ENCODE assay signal across 22 cellular contexts in genomic region chr16:85363881-85364280, GRCh38.
DNase-seq lines count a peak whose midpoint lies in the region; ATAC-seq and TF ChIP-seq lines count a peak whose summit lies in the region.
"Had no signal": no experiment of that assay in that cellular context is flagged by ENCODE, and none has a peak within 500 bp of the region (broad histone marks: within the 10 kb centered on the region; RNA-seq: fewer than 3 reads in every experiment).

No MANE protein-coding gene starts in this region.

- peak overlapping the region; percentile 95 for H3K27ac ChIP-seq in RWPE1
- H3K27ac ChIP-seq: coronary artery, HL-60, pancreas had no signal

- CTCF ChIA-PET in RWPE1 (lab: Yijun Ruan, JAX), result no interaction called here

- H3K27me3 Mint-ChIP-seq in osteocyte (ENCODE audit: unreplicated experiment), result no peaks in the 10 kb centered on the region
- no peaks in the 10 kb centered on the region for H3K27me3 Mint-ChIP-seq in activated T-helper 2 cell treated with anti-CD3 and anti-CD28 coated beads, Interferon-gamma antibody, Interleukin-2, Interleukin-4, amounts not matched to agents 10 μg/mL and 5 μg/mL and 100 μg/mL, durations not matched to agents 14 hours and 24 hours and 36 hours (ENCODE audit: low read depth)

- no peaks in the 10 kb centered on the region for H3K36me3 Mint-ChIP-seq in osteocyte (ENCODE audit: unreplicated experiment)
- no peaks in the 10 kb centered on the region for H3K36me3 Mint-ChIP-seq in activated T-helper 2 cell treated with anti-CD3 and anti-CD28 coated beads, Interferon-gamma antibody, Interleukin-2, Interleukin-4, amounts not matched to agents 10 μg/mL and 5 μg/mL and 100 μg/mL, durations not matched to agents 14 hours and 24 hours and 36 hours (ENCODE audit: low read depth)

- ATAC-seq in GM19328 (IDR thresholded peaks at IDR 0.05; ENCODE audit: unreplicated experiment), result no peak
- ATAC-seq: activated CD4-positive, CD25-positive, alpha-beta regulatory T cell treated with anti-CD3 and anti-CD28 coated beads, Interleukin-2, amount 50 U/mL, for 24 hours; GM23338; left ventricle myocardium superior; pancreas had no signal

- peak; percentile 71 for DNase-seq in AG08396 (ENCODE audit: low spot score)
- no peak for DNase-seq in RWPE1 (ENCODE audit: low spot score)
- peak; percentile 75 for DNase-seq in epidermal melanocyte (ENCODE audit: insufficient read length, low spot score)
- DNase-seq in osteocyte (ENCODE audit: extremely low spot score, unreplicated experiment), result no peak
- DNase-seq in SW480 (ENCODE audit: low spot score), result no peak
- DNase-seq in NCI-H1092 (lab: John Stamatoyannopoulos, UW), result no peak
- DNase-seq in activated T-helper 2 cell treated with anti-CD3 and anti-CD28 coated beads, Interferon-gamma antibody, Interleukin-2, Interleukin-4, amounts not matched to agents 10 μg/mL and 5 μg/mL and 100 μg/mL, durations not matched to agents 14 hours and 24 hours and 36 hours (ENCODE audit: low spot score), result no peak
- DNase-seq: activated effector memory CD4-positive, alpha-beta T cell treated with Interleukin-2 at 50 U/mL for 16 hours; anterior cingulate cortex; KBM-7; left ventricle myocardium superior; MV-4-11; NCI-H2081 treated with DMSO at 0.1 percent for 48 hours; NCI-H524 treated with DMSO at 0.1 percent for 48 hours; SHP77 treated with DMSO at 0.1 percent for 48 hours had no signal

- peak overlapping the region; percentile 20 for H3K4me3 Mint-ChIP-seq in osteocyte (ENCODE audit: unreplicated experiment)
- no peak overlapping the region for H3K4me3 Mint-ChIP-seq in activated T-helper 2 cell treated with anti-CD3 and anti-CD28 coated beads, Interferon-gamma antibody, Interleukin-2, Interleukin-4, amounts not matched to agents 10 μg/mL and 5 μg/mL and 100 μg/mL, durations not matched to agents 14 hours and 24 hours and 36 hours (ENCODE audit: low read depth)
- H3K4me3 Mint-ChIP-seq: GM23338; T-helper 2 cell treated with Interferon-gamma antibody and Interleukin-4, amounts not matched to agents 5 μg/mL and 100 μg/mL, for 36 hours had no signal

- TF ChIP-seq CTCF in RWPE1 (conservative IDR thresholded peaks at IDR 0.05; ENCODE audit: low read depth) (no peak), osteocyte (IDR thresholded peaks at IDR 0.05) (no peak)

- H3K27ac Mint-ChIP-seq in osteocyte (ENCODE audit: unreplicated experiment), result peak overlapping the region; percentile 95
- H3K27ac Mint-ChIP-seq in activated T-helper 2 cell treated with anti-CD3 and anti-CD28 coated beads, Interferon-gamma antibody, Interleukin-2, Interleukin-4, amounts not matched to agents 10 μg/mL and 5 μg/mL and 100 μg/mL, durations not matched to agents 14 hours and 24 hours and 36 hours, result no peak overlapping the region
- H3K27ac Mint-ChIP-seq: GM23338; T-helper 2 cell treated with Interferon-gamma antibody and Interleukin-4, amounts not matched to agents 5 μg/mL and 100 μg/mL, for 36 hours had no signal

- H3K4me1 Mint-ChIP-seq in osteocyte (ENCODE audit: unreplicated experiment), result peaks cover 75% of the 10 kb centered on the region
- no peaks in the 10 kb centered on the region for H3K4me1 Mint-ChIP-seq in activated T-helper 2 cell treated with anti-CD3 and anti-CD28 coated beads, Interferon-gamma antibody, Interleukin-2, Interleukin-4, amounts not matched to agents 10 μg/mL and 5 μg/mL and 100 μg/mL, durations not matched to agents 14 hours and 24 hours and 36 hours (ENCODE audit: low read depth)

- POLR2A ChIA-PET in RWPE1 (lab: Yijun Ruan, JAX; ENCODE audit: low non-redundant PET), result no interaction called here

- no peaks in the 10 kb centered on the region for H3K9me3 Mint-ChIP-seq in osteocyte (ENCODE audit: unreplicated experiment)
- H3K9me3 Mint-ChIP-seq in activated T-helper 2 cell treated with anti-CD3 and anti-CD28 coated beads, Interferon-gamma antibody, Interleukin-2, Interleukin-4, amounts not matched to agents 10 μg/mL and 5 μg/mL and 100 μg/mL, durations not matched to agents 14 hours and 24 hours and 36 hours, result no peaks in the 10 kb centered on the region
- H3K9me3 Mint-ChIP-seq: T-helper 2 cell treated with Interferon-gamma antibody and Interleukin-4, amounts not matched to agents 5 μg/mL and 100 μg/mL, for 36 hours had no signal

- intact Hi-C loops in activated T-helper 2 cell treated with anti-CD3 and anti-CD28 coated beads, Interferon-gamma antibody, Interleukin-2, Interleukin-4, amounts not matched to agents 10 μg/mL and 5 μg/mL and 100 μg/mL, durations not matched to agents 14 hours and 24 hours and 36 hours (cut with micrococcal nuclease), result no loop called here

Comparison
In these comparisons a context has a peak if more than half of its experiments do, and no peak if none do; other contexts are left out.
1. DNase-seq: peak in AG08396 (single experiment) and epidermal melanocyte (single experiment); none in RWPE1 (single experiment), osteocyte (single experiment), SW480 (single experiment), NCI-H1092 (single experiment) and activated T-helper 2 cell treated with anti-CD3 and anti-CD28 coated beads, Interferon-gamma antibody, Interleukin-2, Interleukin-4, amounts not matched to agents 10 μg/mL and 5 μg/mL and 100 μg/mL, durations not matched to agents 14 hours and 24 hours and 36 hours (single experiment).